In genomic region chr3:33798418-33799201, GRCh38 we compare ENCODE assay signal across 1 cellular context.
TF ChIP-seq lines count a peak whose summit lies in the region.

Gene PDCD6IP (plus strand): TSS chr3:33798630. CDS start chr3:33798729, 99 bp downstream.

TF ChIP-seq in HepG2, 621 proteins besides CTCF, POLR2A, EP300 and RAD21 (continued from another document and continues in another):
- no peak for TF ChIP-seq ZBTB40 (IDR thresholded peaks at IDR 0.05)
- TF ChIP-seq ZBTB40 (CRISPR knock-in tag; IDR thresholded peaks at IDR 0.05), result peak; percentile 82; the same call in 1 of the 2 replicates
- TF ChIP-seq THAP8 (CRISPR knock-in tag; IDR thresholded peaks at IDR 0.05; ENCODE audit: borderline replicate concordance), result peak; percentile 93; the same call in 1 of the 2 replicates
- no peak for TF ChIP-seq ZFP36 (IDR thresholded peaks at IDR 0.05; ENCODE audit: borderline replicate concordance, low read depth, low read length, partially characterized antibody)
- TF ChIP-seq ZBTB33 (CRISPR knock-in tag; IDR thresholded peaks at IDR 0.05), result 0 out of 2 replicates have a peak, but pooled peaks have one; percentile 5
- TF ChIP-seq HOXA3 (CRISPR knock-in tag; IDR thresholded peaks at IDR 0.05), result peak; percentile 60
- peak; percentile 6; the same call in 1 of the 2 replicates for TF ChIP-seq MIXL1 (CRISPR knock-in tag; IDR thresholded peaks at IDR 0.05)
- TF ChIP-seq KLF11 (CRISPR knock-in tag; IDR thresholded peaks at IDR 0.05), result no peak; the same call in 1 of the 2 replicates
- no peak for TF ChIP-seq CCAR2 (optimal IDR thresholded peaks at IDR 0.05; ENCODE audit: low read depth, low read length)
- no peak; the same call in 1 of the 2 replicates for TF ChIP-seq ZHX1 (CRISPR knock-in tag; IDR thresholded peaks at IDR 0.05; ENCODE audit: low read depth)
- TF ChIP-seq ZNF256 (CRISPR knock-in tag; conservative IDR thresholded peaks at IDR 0.05), result no peak; the same call in 1 of the 2 replicates
- peak; percentile 54; the same call in 1 of the 2 replicates for TF ChIP-seq AHDC1 (CRISPR knock-in tag; IDR thresholded peaks at IDR 0.05; ENCODE audit: borderline replicate concordance)
- peak; percentile 73; the same call in 1 of the 2 replicates for TF ChIP-seq IRF9 (CRISPR knock-in tag; IDR thresholded peaks at IDR 0.05; ENCODE audit: borderline replicate concordance)
- no peak for TF ChIP-seq ZMYM2 (CRISPR knock-in tag; IDR thresholded peaks at IDR 0.05)
- peak; percentile 33; the same call in 1 of the 2 replicates for TF ChIP-seq RXRB (CRISPR knock-in tag; IDR thresholded peaks at IDR 0.05; ENCODE audit: borderline replicate concordance)
- peak; percentile 19; the same call in 1 of the 2 replicates for TF ChIP-seq PPARG (CRISPR knock-in tag; conservative IDR thresholded peaks at IDR 0.05)
- TF ChIP-seq PHF8 (CRISPR knock-in tag; IDR thresholded peaks at IDR 0.05), result peak; percentile 100
- no peak for TF ChIP-seq ZNF468 (CRISPR knock-in tag; IDR thresholded peaks at IDR 0.05)
- TF ChIP-seq REPIN1 (CRISPR knock-in tag; IDR thresholded peaks at IDR 0.05; ENCODE audit: borderline replicate concordance, low read depth), result peak; percentile 80
- peak; percentile 43; the same call in 1 of the 2 replicates for TF ChIP-seq HOXA9 (CRISPR knock-in tag; IDR thresholded peaks at IDR 0.05; ENCODE audit: borderline replicate concordance)
- TF ChIP-seq RFX1 (IDR thresholded peaks at IDR 0.05), result no peak
- no peak for TF ChIP-seq ZBTB3 (CRISPR knock-in tag; IDR thresholded peaks at IDR 0.05; ENCODE audit: borderline replicate concordance, low read depth)
- TF ChIP-seq HCFC1 (IDR thresholded peaks at IDR 0.05; ENCODE audit: low read depth, low read length), result peak; percentile 27; the same call in 1 of the 2 replicates
- peak; percentile 99 for TF ChIP-seq ZSCAN31 (CRISPR knock-in tag; IDR thresholded peaks at IDR 0.05; ENCODE audit: low read depth)
- TF ChIP-seq ZFP82 (CRISPR knock-in tag; IDR thresholded peaks at IDR 0.05; ENCODE audit: borderline replicate concordance), result 0 out of 2 replicates have a peak, but pooled peaks have one; percentile 28
- no peak for TF ChIP-seq TRIM22 (IDR thresholded peaks at IDR 0.05)
- TF ChIP-seq NPAS2 (CRISPR knock-in tag; IDR thresholded peaks at IDR 0.05; ENCODE audit: borderline replicate concordance), result no peak
- TF ChIP-seq EEA1 (CRISPR knock-in tag; IDR thresholded peaks at IDR 0.05; ENCODE audit: borderline replicate concordance), result no peak; the same call in 1 of the 2 replicates
- TF ChIP-seq NFKB2 (CRISPR knock-in tag; IDR thresholded peaks at IDR 0.05; ENCODE audit: borderline replicate concordance), result peak; percentile 80; the same call in 1 of the 2 replicates
- peak; percentile 96 for TF ChIP-seq YEATS4 (CRISPR knock-in tag; IDR thresholded peaks at IDR 0.05; ENCODE audit: borderline replicate concordance)
- no peak for TF ChIP-seq ZNF326 (CRISPR knock-in tag; IDR thresholded peaks at IDR 0.05; ENCODE audit: borderline replicate concordance)
- TF ChIP-seq SRSF4 (IDR thresholded peaks at IDR 0.05; ENCODE audit: low read depth, low read length, poor library complexity, severe bottlenecking), result no peak
